Comparison of ENCODE assay signal across 8 cellular contexts in the genomic region with DNA sequence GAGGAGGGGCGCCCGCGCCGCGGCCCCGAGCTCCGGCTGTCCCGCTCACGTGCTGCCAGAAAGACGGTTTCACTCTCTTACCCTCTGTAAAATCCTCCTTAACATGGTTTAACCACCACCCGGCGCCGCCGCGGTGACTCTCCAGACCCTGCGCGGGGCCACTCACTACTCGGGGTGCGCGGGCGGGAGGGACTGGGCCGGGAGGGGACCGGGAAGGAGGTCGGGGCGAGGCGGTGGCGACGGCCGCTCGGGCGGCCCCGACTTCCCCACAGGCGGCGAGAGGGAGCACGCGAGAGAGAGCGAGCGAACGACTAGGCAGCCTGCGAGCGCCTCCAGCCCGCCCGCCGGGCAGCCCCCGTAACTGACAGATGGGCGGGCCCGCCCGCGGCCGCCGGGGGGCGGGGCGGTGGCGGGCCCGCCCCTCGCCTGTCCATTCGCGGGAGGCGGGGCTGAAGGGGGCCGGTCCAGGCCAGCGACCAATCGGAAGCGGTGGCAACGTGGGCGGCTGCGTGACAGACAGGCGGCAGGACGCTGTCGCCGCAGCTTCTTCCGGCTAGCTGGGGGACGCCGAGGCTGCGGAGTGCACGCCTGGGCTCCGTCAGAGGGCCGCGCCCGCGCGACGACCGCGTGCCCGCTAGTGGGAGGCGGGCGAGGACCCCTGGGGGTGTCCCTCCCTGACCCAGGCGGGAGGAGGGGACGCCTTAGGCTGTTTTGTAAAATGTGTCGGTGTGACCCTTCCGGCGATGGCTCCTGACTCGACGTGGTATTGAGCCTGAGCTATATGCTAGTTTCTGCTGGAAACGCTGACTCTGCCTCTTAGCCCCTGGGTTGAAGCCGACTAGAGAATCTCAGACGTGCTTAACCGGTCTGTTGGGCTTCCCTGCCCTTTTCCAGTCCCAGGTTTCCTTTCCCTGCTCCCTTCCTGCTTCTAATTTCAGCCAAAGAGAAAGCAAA. TPM values are rescaled to one million over a fixed set of nuclear protein-coding genes. Genes with fewer than 3 reads are reported as not detected.
DNase-seq lines count a peak whose midpoint lies in the region; ATAC-seq and TF ChIP-seq lines count a peak whose summit lies in the region.

A gene (minus strand): TSS at position 334 of the 954 bp plus-strand sequence. CDS start 229 bp downstream, at position 105.

- CTCF ChIA-PET in RWPE1 (lab: Yijun Ruan, JAX): interaction anchor here (0.6 to 1.1 kb wide), 3 partner anchors 102 to 490 kb away, joined by 3 read pairs; no protein-coding TSS in a partner anchor

- H3K27me3 Mint-ChIP-seq in activated T-helper 2 cell treated with anti-CD3 and anti-CD28 coated beads, Interferon-gamma antibody, Interleukin-2, Interleukin-4, amounts not matched to agents 10 μg/mL and 5 μg/mL and 100 μg/mL, durations not matched to agents 14 hours and 24 hours and 36 hours (ENCODE audit: low read depth): peaks cover 2% of the 10 kb centered on the region
- H3K27me3 Mint-ChIP-seq in natural killer cell treated with Interleukin-12 subunit alpha and Interleukin-12 subunit beta and Interleukin-15 and Interleukin-18, amount 100 ng/mL, for 72 hours: no peaks in the 10 kb centered on the region

- peak; percentile 94 to 95 for ATAC-seq in natural killer cell treated with Interleukin-12 subunit alpha and Interleukin-12 subunit beta and Interleukin-15 and Interleukin-18, amount 100 ng/mL, for 72 hours
- ATAC-seq in stimulated activated naive CD8-positive, alpha-beta T cell treated with anti-CD3 and anti-CD28 coated beads, Interleukin-15, Interleukin-2, amounts not matched to agents 100 U/mL and 50 U/mL, for 24 hours: peak; percentile 83

- H3K4me1 Mint-ChIP-seq in activated T-helper 2 cell treated with anti-CD3 and anti-CD28 coated beads, Interferon-gamma antibody, Interleukin-2, Interleukin-4, amounts not matched to agents 10 μg/mL and 5 μg/mL and 100 μg/mL, durations not matched to agents 14 hours and 24 hours and 36 hours (ENCODE audit: low read depth): peaks cover 27% of the 10 kb centered on the region
- H3K4me1 Mint-ChIP-seq in natural killer cell treated with Interleukin-12 subunit alpha and Interleukin-12 subunit beta and Interleukin-15 and Interleukin-18, amount 100 ng/mL, for 72 hours (ENCODE audit: low read depth in 2 of 2): peaks cover 20 to 27% of the 10 kb centered on the region in 2 donors

- DNase-seq in EL (peak; percentile 97), GOT3 (lab: John Stamatoyannopoulos, UW) (peak; percentile 58), LNCaP clone FGC (ENCODE audit: low read depth) (peak; percentile 88), RWPE1 (ENCODE audit: low spot score) (peak; percentile 96), fibroblast of peridontal ligament (ENCODE audit: extremely low read depth) (peak; percentile 91)
- peak; percentile 93 for DNase-seq in activated T-helper 2 cell treated with anti-CD3 and anti-CD28 coated beads, Interferon-gamma antibody, Interleukin-2, Interleukin-4, amounts not matched to agents 10 μg/mL and 5 μg/mL and 100 μg/mL, durations not matched to agents 14 hours and 24 hours and 36 hours (ENCODE audit: low spot score)
- peak; percentile 98 for DNase-seq in natural killer cell treated with Interleukin-12 subunit alpha and Interleukin-12 subunit beta and Interleukin-15 and Interleukin-18, amount 100 ng/mL, for 72 hours (ENCODE audit: low spot score)
- DNase-seq in stimulated activated naive CD8-positive, alpha-beta T cell treated with anti-CD3 and anti-CD28 coated beads, Interleukin-15, Interleukin-2, amounts not matched to agents 100 U/mL and 50 U/mL, for 24 hours: peak; percentile 98

- peak within 1 kb of the TSS; percentile 94 for H3K27ac ChIP-seq in RWPE1

- H3K36me3 Mint-ChIP-seq in activated T-helper 2 cell treated with anti-CD3 and anti-CD28 coated beads, Interferon-gamma antibody, Interleukin-2, Interleukin-4, amounts not matched to agents 10 μg/mL and 5 μg/mL and 100 μg/mL, durations not matched to agents 14 hours and 24 hours and 36 hours (ENCODE audit: low read depth): peaks cover 13% of the 10 kb centered on the region
- no peaks in the 10 kb centered on the region for H3K36me3 Mint-ChIP-seq in natural killer cell treated with Interleukin-12 subunit alpha and Interleukin-12 subunit beta and Interleukin-15 and Interleukin-18, amount 100 ng/mL, for 72 hours

- H3K4me3 ChIP-seq in LNCaP clone FGC (ENCODE audit: low read depth, low read length): peak within 1 kb of the TSS; percentile 80

- H3K9me3 Mint-ChIP-seq in activated T-helper 2 cell treated with anti-CD3 and anti-CD28 coated beads, Interferon-gamma antibody, Interleukin-2, Interleukin-4, amounts not matched to agents 10 μg/mL and 5 μg/mL and 100 μg/mL, durations not matched to agents 14 hours and 24 hours and 36 hours: no peaks in the 10 kb centered on the region
- no peaks in the 10 kb centered on the region for H3K9me3 Mint-ChIP-seq in natural killer cell treated with Interleukin-12 subunit alpha and Interleukin-12 subunit beta and Interleukin-15 and Interleukin-18, amount 100 ng/mL, for 72 hours

- peak within 1 kb of the TSS; percentile 88 for H3K4me3 Mint-ChIP-seq in activated T-helper 2 cell treated with anti-CD3 and anti-CD28 coated beads, Interferon-gamma antibody, Interleukin-2, Interleukin-4, amounts not matched to agents 10 μg/mL and 5 μg/mL and 100 μg/mL, durations not matched to agents 14 hours and 24 hours and 36 hours (ENCODE audit: low read depth)
- H3K4me3 Mint-ChIP-seq in natural killer cell treated with Interleukin-12 subunit alpha and Interleukin-12 subunit beta and Interleukin-15 and Interleukin-18, amount 100 ng/mL, for 72 hours: peak within 1 kb of the TSS; percentile 91

- intact Hi-C loops in activated T-helper 2 cell treated with anti-CD3 and anti-CD28 coated beads, Interferon-gamma antibody, Interleukin-2, Interleukin-4, amounts not matched to agents 10 μg/mL and 5 μg/mL and 100 μg/mL, durations not matched to agents 14 hours and 24 hours and 36 hours (cut with micrococcal nuclease): loop anchor here (1.0 to 10.0 kb wide), 12 partner anchors 59 to 1178 kb away; a partner anchor contains a TSS

- peak within 1 kb of the TSS; percentile 95 for H3K27ac Mint-ChIP-seq in activated T-helper 2 cell treated with anti-CD3 and anti-CD28 coated beads, Interferon-gamma antibody, Interleukin-2, Interleukin-4, amounts not matched to agents 10 μg/mL and 5 μg/mL and 100 μg/mL, durations not matched to agents 14 hours and 24 hours and 36 hours
- peak within 1 kb of the TSS; percentile 73 to 89 for H3K27ac Mint-ChIP-seq in natural killer cell treated with Interleukin-12 subunit alpha and Interleukin-12 subunit beta and Interleukin-15 and Interleukin-18, amount 100 ng/mL, for 72 hours

- TF ChIP-seq CTCF in LNCaP clone FGC (IDR thresholded peaks at IDR 0.05; ENCODE audit: control insufficient read depth, extremely low read depth, insufficient read depth) (0 out of 2 replicates have a peak, but pooled peaks have one; percentile 7), RWPE1 (conservative IDR thresholded peaks at IDR 0.05; ENCODE audit: low read depth) (peak; percentile 33; the same call in 1 of the 2 replicates)

- POLR2A ChIA-PET in RWPE1 (lab: Yijun Ruan, JAX; ENCODE audit: low non-redundant PET): no interaction called here

RNA-seq across cellular contexts. Expression of the gene that starts here (rescaled TPM):
- 30.5 and 31.9 TPM in 2 replicates for total RNA-seq in activated T-helper 2 cell treated with anti-CD3 and anti-CD28 coated beads, Interferon-gamma antibody, Interleukin-2, Interleukin-4, amounts not matched to agents 10 μg/mL and 5 μg/mL and 100 μg/mL, durations not matched to agents 14 hours and 24 hours and 36 hours
- 10 to 100 TPM; 12.1 to 23.8 TPM for total RNA-seq in natural killer cell treated with Interleukin-12 subunit alpha and Interleukin-12 subunit beta and Interleukin-15 and Interleukin-18, amount 100 ng/mL, for 72 hours

Comparison
In these comparisons a context has a peak if more than half of its experiments do, and no peak if none do; other contexts are left out.
1. Peak in every context shown above with its lines: DNase-seq, ATAC-seq, H3K4me3 ChIP-seq and H3K27ac ChIP-seq.